In genomic region chr15:66946578-66947164, GRCh38 we compare ENCODE assay signal across 8 cellular contexts.
A peak's percentile ranks its signal among the peaks of the same experiment; 100 is the strongest.
DNase-seq lines count a peak whose midpoint lies in the region; ATAC-seq and TF ChIP-seq lines count a peak whose summit lies in the region.

No MANE protein-coding gene starts in this region.

- H3K36me3 ChIP-seq in smooth muscle cell (ENCODE audit: low read depth): no peaks in the 10 kb centered on the region

- no peak for ATAC-seq in HG03432 (IDR thresholded peaks at IDR 0.05; ENCODE audit: unreplicated experiment)

- no peaks in the 10 kb centered on the region for H3K4me1 ChIP-seq in smooth muscle cell (ENCODE audit: low read depth)

- H3K79me2 ChIP-seq in smooth muscle cell (ENCODE audit: low read depth): no peaks in the 10 kb centered on the region

- H3K9me3 ChIP-seq in smooth muscle cell (replicated peaks; ENCODE audit: low read depth): no peaks in the 10 kb centered on the region

- H3K4me3 ChIP-seq in NB4 (ENCODE audit: low read depth, low read length): no peak overlapping the region
- H3K4me3 ChIP-seq in smooth muscle cell: no peak overlapping the region

- 37% methylated on average over 12 of the region's 12 CpGs for WGBS in smooth muscle cell (ENCODE audit: low lambda C conversion rate)

- DNase-seq in GM10248 (ENCODE audit: extremely low spot score) (peak; percentile 84), NB4 (ENCODE audit: low read depth) (peak; percentile 78), anterior cingulate cortex (lab: John Stamatoyannopoulos, UW) (peak in 53 of 58 donors; percentile 1 to 76 (median 34)), hepatic stellate cell (ENCODE audit: low spot score) (peak; percentile 75), smooth muscle cell (lab: John Stamatoyannopoulos, UW; ENCODE audit: unreplicated experiment) (peak; percentile 19), NCI-H2029 (lab: John Stamatoyannopoulos, UW) (no peak)
- peak; percentile 57 for DNase-seq in T-helper 2 cell treated with Interferon-gamma antibody and Interleukin-4, amounts not matched to agents 5 μg/mL and 100 μg/mL, for 36 hours (ENCODE audit: low spot score)

- no peaks in the 10 kb centered on the region for H3K36me3 Mint-ChIP-seq in T-helper 2 cell treated with Interferon-gamma antibody and Interleukin-4, amounts not matched to agents 5 μg/mL and 100 μg/mL, for 36 hours (ENCODE audit: low read depth)

- no peak overlapping the region for H3K27ac Mint-ChIP-seq in T-helper 2 cell treated with Interferon-gamma antibody and Interleukin-4, amounts not matched to agents 5 μg/mL and 100 μg/mL, for 36 hours

- H3K9me3 Mint-ChIP-seq in T-helper 2 cell treated with Interferon-gamma antibody and Interleukin-4, amounts not matched to agents 5 μg/mL and 100 μg/mL, for 36 hours: no peaks in the 10 kb centered on the region

- TF ChIP-seq POLR2A in NB4 (IDR thresholded peaks at IDR 0.05; ENCODE audit: extremely low read depth, insufficient read length): no peak

- no peak overlapping the region for H2AFZ ChIP-seq in smooth muscle cell (ENCODE audit: low read depth)

- no peaks in the 10 kb centered on the region for H3F3A ChIP-seq in smooth muscle cell (ENCODE audit: low read depth)

- CTCF ChIA-PET in GM10248 (lab: Yijun Ruan, JAX): interaction anchor here (0.6 to 4.9 kb wide), 61 partner anchors 8 to 891 kb away, joined by 3 to 65 read pairs (median 4); partner anchors contain the start of gene SMAD3

- POLR2A ChIA-PET in GM10248 (lab: Yijun Ruan, JAX): no interaction called here

- no peak overlapping the region for H3K27ac ChIP-seq in smooth muscle cell (ENCODE audit: low read depth)

- peak overlapping the region; percentile 51 for H3K4me2 ChIP-seq in smooth muscle cell

- H3K27me3 Mint-ChIP-seq in T-helper 2 cell treated with Interferon-gamma antibody and Interleukin-4, amounts not matched to agents 5 μg/mL and 100 μg/mL, for 36 hours (ENCODE audit: low read depth): peaks cover 15% of the 10 kb centered on the region

- H3K27me3 ChIP-seq in smooth muscle cell (ENCODE audit: low read depth): no peaks in the 10 kb centered on the region

- no peaks in the 10 kb centered on the region for H4K20me1 ChIP-seq in smooth muscle cell (ENCODE audit: low read depth)

- no peak overlapping the region for H3K4me3 Mint-ChIP-seq in T-helper 2 cell treated with Interferon-gamma antibody and Interleukin-4, amounts not matched to agents 5 μg/mL and 100 μg/mL, for 36 hours

- H3K9ac ChIP-seq in smooth muscle cell (ENCODE audit: low read depth): no peak overlapping the region

- peaks cover 14% of the 10 kb centered on the region for H3K4me1 Mint-ChIP-seq in T-helper 2 cell treated with Interferon-gamma antibody and Interleukin-4, amounts not matched to agents 5 μg/mL and 100 μg/mL, for 36 hours (ENCODE audit: low read depth)

- TF ChIP-seq CTCF in GM10248 (IDR thresholded peaks at IDR 0.05; ENCODE audit: control extremely low read depth, extremely low read depth, low read depth, missing control alignments): peak; percentile 94
- peak; percentile 79 for TF ChIP-seq CTCF in NB4 (IDR thresholded peaks at IDR 0.05; ENCODE audit: low read depth, low read length)
- peak; percentile 92 for TF ChIP-seq CTCF in smooth muscle cell (IDR thresholded peaks at IDR 0.05; ENCODE audit: borderline replicate concordance, insufficient read depth, poor library complexity, severe bottlenecking)
